In the genomic region with DNA sequence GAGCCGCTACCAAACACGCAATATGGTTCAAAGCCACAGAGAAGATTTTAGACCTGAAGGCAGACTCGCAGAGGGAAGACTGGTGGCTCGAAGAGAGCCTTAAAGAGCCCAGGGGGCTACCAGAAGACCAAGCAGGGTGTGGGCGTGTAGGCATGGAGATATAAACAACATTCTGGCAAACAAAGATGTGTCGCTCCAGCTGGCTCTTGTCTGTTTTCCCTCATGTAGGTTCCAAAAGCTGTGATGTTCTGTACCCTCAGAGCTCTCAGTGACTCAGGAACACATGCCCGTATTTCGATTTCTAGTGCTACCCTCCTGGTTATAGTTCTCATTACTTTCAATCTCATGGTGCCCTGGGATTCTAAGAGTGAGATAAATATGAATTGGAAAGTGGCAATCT, we compare ENCODE assay signal across 13 cellular contexts. TPM values are rescaled to one million over a fixed set of nuclear protein-coding genes. Genes with fewer than 3 reads are reported as not detected.
DNase-seq lines count a peak whose midpoint lies in the region; ATAC-seq and TF ChIP-seq lines count a peak whose summit lies in the region.
"Had no signal": no experiment of that assay in that cellular context is flagged by ENCODE, and none has a peak within 500 bp of the region (broad histone marks: within the 10 kb centered on the region; RNA-seq: fewer than 3 reads in every experiment).

No MANE protein-coding gene starts in this region.

- no peak overlapping the region for H3K4me3 ChIP-seq in fibroblast of pulmonary artery (replicated peaks; ENCODE audit: low read depth, low read length)
- H3K4me3 ChIP-seq: A549, SK-N-MC, skin epidermis had no signal

- CTCF ChIA-PET in activated CD8-positive, alpha-beta T cell treated with anti-CD3 and anti-CD28 coated beads for 36 hours (lab: Charles Lee): interaction anchor here (2.0 to 2.4 kb wide), 2 partner anchors 9 to 11 kb away, joined by 4 to 10 read pairs; no protein-coding TSS in a partner anchor
- CTCF ChIA-PET in activated CD8-positive, alpha-beta T cell treated with anti-CD3 and anti-CD28 coated beads, Interleukin-2, amount 10 ng/mL, durations not matched to agents 7 days and 5 days (lab: Charles Lee): interaction anchor here (3.3 kb wide), 1 partner anchor 9 kb away, joined by 11 read pairs; no protein-coding TSS in a partner anchor
- CTCF ChIA-PET in T-cell (lab: Charles Lee): interaction anchor here in 1 of 2 donors (0.5 to 1.0 kb wide), 2 partner anchors 65 to 102 kb away, joined by 3 read pairs; no protein-coding TSS in a partner anchor

- H3K27ac Mint-ChIP-seq in activated CD8-positive, alpha-beta T cell treated with anti-CD3 and anti-CD28 coated beads for 36 hours: peak overlapping the region; percentile 17
- no peak overlapping the region for H3K27ac Mint-ChIP-seq in activated CD8-positive, alpha-beta T cell treated with anti-CD3 and anti-CD28 coated beads, Interleukin-2, amount 10 ng/mL, durations not matched to agents 7 days and 5 days
- peak overlapping the region; percentile 52 to 60 for H3K27ac Mint-ChIP-seq in T-cell
- H3K27ac Mint-ChIP-seq in stimulated activated memory B cell treated with anti-CD40 and anti-IgM and Interleukin-4, amounts not matched to agents 10 μg/mL and 1 μg/mL and 100 μg/mL, for 72 hours: peak overlapping the region; percentile 49

- peaks cover 78% of the 10 kb centered on the region for H3K4me1 Mint-ChIP-seq in activated CD8-positive, alpha-beta T cell treated with anti-CD3 and anti-CD28 coated beads for 36 hours (ENCODE audit: low read depth)
- H3K4me1 Mint-ChIP-seq in activated CD8-positive, alpha-beta T cell treated with anti-CD3 and anti-CD28 coated beads, Interleukin-2, amount 10 ng/mL, durations not matched to agents 7 days and 5 days (ENCODE audit: low read depth): peaks cover 76% of the 10 kb centered on the region
- H3K4me1 Mint-ChIP-seq in T-cell: peaks cover 88 to 90% (median 88%) of the 10 kb centered on the region in 3 donors
- H3K4me1 Mint-ChIP-seq in stimulated activated memory B cell treated with anti-CD40 and anti-IgM and Interleukin-4, amounts not matched to agents 10 μg/mL and 1 μg/mL and 100 μg/mL, for 72 hours: peaks cover 56% of the 10 kb centered on the region

- peak; percentile 56 for DNase-seq in activated CD8-positive, alpha-beta T cell treated with anti-CD3 and anti-CD28 coated beads for 36 hours
- DNase-seq in activated CD8-positive, alpha-beta T cell treated with anti-CD3 and anti-CD28 coated beads, Interleukin-2, amount 10 ng/mL, durations not matched to agents 7 days and 5 days: no peak
- DNase-seq in T-cell (no peak), fibroblast of pulmonary artery (ENCODE audit: low read depth) (peak; percentile 61), NK-92 (lab: John Stamatoyannopoulos, UW; ENCODE audit: unreplicated experiment) (no peak), NCI-H1436 (lab: John Stamatoyannopoulos, UW) (no peak), RKO (ENCODE audit: low spot score) (no peak)
- DNase-seq: activated naive CD4-positive, alpha-beta T cell treated with anti-CD3 and anti-CD28 coated beads, Interleukin-2, amount 10 ng/mL, durations not matched to agents 7 days and 5 days; nucleus accumbens had no signal

- peak; percentile 27 for ATAC-seq in activated CD8-positive, alpha-beta T cell treated with anti-CD3 and anti-CD28 coated beads for 36 hours
- no peak for ATAC-seq in activated CD8-positive, alpha-beta T cell treated with anti-CD3 and anti-CD28 coated beads, Interleukin-2, amount 10 ng/mL, durations not matched to agents 7 days and 5 days
- ATAC-seq in T-cell (replicated peaks in 1 of 4): no peak
- ATAC-seq in stimulated activated memory B cell treated with anti-CD40 and anti-IgM and Interleukin-4, amounts not matched to agents 10 μg/mL and 1 μg/mL and 100 μg/mL, for 72 hours: no peak
- ATAC-seq: A549 had no signal

- TF ChIP-seq CTCF in activated CD8-positive, alpha-beta T cell treated with anti-CD3 and anti-CD28 coated beads for 36 hours (IDR thresholded peaks at IDR 0.05): no peak
- TF ChIP-seq CTCF in fibroblast of pulmonary artery (IDR thresholded peaks at IDR 0.05; ENCODE audit: low read length, missing control alignments): no peak

- H3K9me3 Mint-ChIP-seq in activated CD8-positive, alpha-beta T cell treated with anti-CD3 and anti-CD28 coated beads for 36 hours: no peaks in the 10 kb centered on the region
- no peaks in the 10 kb centered on the region for H3K9me3 Mint-ChIP-seq in activated CD8-positive, alpha-beta T cell treated with anti-CD3 and anti-CD28 coated beads, Interleukin-2, amount 10 ng/mL, durations not matched to agents 7 days and 5 days (ENCODE audit: insufficient read depth)
- no peaks in the 10 kb centered on the region for H3K9me3 Mint-ChIP-seq in T-cell
- H3K9me3 Mint-ChIP-seq in stimulated activated memory B cell treated with anti-CD40 and anti-IgM and Interleukin-4, amounts not matched to agents 10 μg/mL and 1 μg/mL and 100 μg/mL, for 72 hours: no peaks in the 10 kb centered on the region
- H3K9me3 Mint-ChIP-seq: activated naive CD4-positive, alpha-beta T cell treated with anti-CD3 and anti-CD28 coated beads, Interleukin-2, amount 10 ng/mL, durations not matched to agents 7 days and 5 days had no signal

- peaks cover 49% of the 10 kb centered on the region for H3K36me3 Mint-ChIP-seq in activated CD8-positive, alpha-beta T cell treated with anti-CD3 and anti-CD28 coated beads for 36 hours (ENCODE audit: low read depth)
- H3K36me3 Mint-ChIP-seq in activated CD8-positive, alpha-beta T cell treated with anti-CD3 and anti-CD28 coated beads, Interleukin-2, amount 10 ng/mL, durations not matched to agents 7 days and 5 days (ENCODE audit: low read depth): peaks cover 63% of the 10 kb centered on the region
- H3K36me3 Mint-ChIP-seq in T-cell: peaks cover 33% of the 10 kb centered on the region
- H3K36me3 Mint-ChIP-seq in stimulated activated memory B cell treated with anti-CD40 and anti-IgM and Interleukin-4, amounts not matched to agents 10 μg/mL and 1 μg/mL and 100 μg/mL, for 72 hours: peaks cover 55% of the 10 kb centered on the region

- intact Hi-C loops in activated CD8-positive, alpha-beta T cell treated with anti-CD3 and anti-CD28 coated beads for 36 hours (cut with micrococcal nuclease): no loop called here

- H3K27me3 Mint-ChIP-seq in activated CD8-positive, alpha-beta T cell treated with anti-CD3 and anti-CD28 coated beads for 36 hours: no peaks in the 10 kb centered on the region
- no peaks in the 10 kb centered on the region for H3K27me3 Mint-ChIP-seq in activated CD8-positive, alpha-beta T cell treated with anti-CD3 and anti-CD28 coated beads, Interleukin-2, amount 10 ng/mL, durations not matched to agents 7 days and 5 days (ENCODE audit: low read depth)
- no peaks in the 10 kb centered on the region for H3K27me3 Mint-ChIP-seq in T-cell
- H3K27me3 Mint-ChIP-seq in stimulated activated memory B cell treated with anti-CD40 and anti-IgM and Interleukin-4, amounts not matched to agents 10 μg/mL and 1 μg/mL and 100 μg/mL, for 72 hours: no peaks in the 10 kb centered on the region
- H3K27me3 Mint-ChIP-seq: activated naive CD4-positive, alpha-beta T cell treated with anti-CD3 and anti-CD28 coated beads, Interleukin-2, amount 10 ng/mL, durations not matched to agents 7 days and 5 days had no signal

- POLR2A ChIA-PET in activated CD8-positive, alpha-beta T cell treated with anti-CD3 and anti-CD28 coated beads for 36 hours (lab: Charles Lee): interaction anchor here (0.6 to 1.5 kb wide), 5 partner anchors 9 to 209 kb away, joined by 3 to 4 read pairs (median 3); no protein-coding TSS in a partner anchor
- POLR2A ChIA-PET in activated CD8-positive, alpha-beta T cell treated with anti-CD3 and anti-CD28 coated beads, Interleukin-2, amount 10 ng/mL, durations not matched to agents 7 days and 5 days (lab: Charles Lee): no interaction called here
- POLR2A ChIA-PET in T-cell (lab: Charles Lee): no interaction called here

- no peak overlapping the region for H3K4me3 Mint-ChIP-seq in activated CD8-positive, alpha-beta T cell treated with anti-CD3 and anti-CD28 coated beads for 36 hours
- no peak overlapping the region for H3K4me3 Mint-ChIP-seq in activated CD8-positive, alpha-beta T cell treated with anti-CD3 and anti-CD28 coated beads, Interleukin-2, amount 10 ng/mL, durations not matched to agents 7 days and 5 days
- no peak overlapping the region for H3K4me3 Mint-ChIP-seq in T-cell
- H3K4me3 Mint-ChIP-seq in stimulated activated memory B cell treated with anti-CD40 and anti-IgM and Interleukin-4, amounts not matched to agents 10 μg/mL and 1 μg/mL and 100 μg/mL, for 72 hours: no peak overlapping the region
- H3K4me3 Mint-ChIP-seq: activated naive CD4-positive, alpha-beta T cell treated with anti-CD3 and anti-CD28 coated beads, Interleukin-2, amount 10 ng/mL, durations not matched to agents 7 days and 5 days had no signal

RNA-seq across cellular contexts. Expression of a gene that starts 44.5 kb away (rescaled TPM):
- 100 to 1,000 TPM; 191 to 198 TPM for total RNA-seq in activated CD8-positive, alpha-beta T cell treated with anti-CD3 and anti-CD28 coated beads for 36 hours
- 100 to 1,000 TPM; 343 to 344 TPM for total RNA-seq in activated CD8-positive, alpha-beta T cell treated with anti-CD3 and anti-CD28 coated beads, Interleukin-2, amount 10 ng/mL, durations not matched to agents 7 days and 5 days
- 100 to 1,000 TPM; 206 to 266 (median 235) TPM for total RNA-seq in T-cell

Comparison
In these comparisons a context has a peak if more than half of its experiments do, and no peak if none do; other contexts are left out.
1. DNase-seq: peak in activated CD8-positive, alpha-beta T cell treated with anti-CD3 and anti-CD28 coated beads for 36 hours (single experiment) and fibroblast of pulmonary artery (single experiment); none in activated CD8-positive, alpha-beta T cell treated with anti-CD3 and anti-CD28 coated beads, Interleukin-2, amount 10 ng/mL, durations not matched to agents 7 days and 5 days (single experiment), T-cell (0 of 34), NK-92 (single experiment), NCI-H1436 (single experiment) and RKO (single experiment).